ENCODE assay signal across 16 cellular contexts in the genomic region with DNA sequence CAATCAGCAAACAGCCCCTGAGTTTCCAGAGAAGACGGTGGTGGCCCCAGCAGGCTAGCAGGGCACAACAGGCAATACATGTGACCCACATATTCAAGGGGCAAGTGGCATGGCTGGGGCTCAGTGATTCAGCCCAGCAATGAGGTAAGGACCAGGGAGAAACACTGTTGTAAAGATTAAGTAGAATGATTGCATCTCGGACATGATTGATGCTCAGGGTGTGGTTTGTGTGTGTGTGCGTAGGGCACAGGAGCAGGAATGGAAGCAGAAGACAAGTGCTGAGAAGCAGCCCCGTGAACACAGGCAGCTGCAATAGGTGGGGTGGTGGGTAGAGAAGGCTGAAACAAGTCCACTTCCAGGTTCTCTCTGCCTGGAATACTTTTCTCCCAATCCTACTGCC. TPM values are rescaled to one million over a fixed set of nuclear protein-coding genes. Genes with fewer than 3 reads are reported as not detected.
DNase-seq lines count a peak whose midpoint lies in the region; ATAC-seq and TF ChIP-seq lines count a peak whose summit lies in the region.
"Had no signal": no experiment of that assay in that cellular context is flagged by ENCODE, and none has a peak within 500 bp of the region (broad histone marks: within the 10 kb centered on the region; RNA-seq: fewer than 3 reads in every experiment).

No MANE protein-coding gene starts in this region.

- ATAC-seq in CD8-positive, alpha-beta T cell = no peak
- ATAC-seq in activated naive CD8-positive, alpha-beta T cell treated with anti-CD3 and anti-CD28 coated beads, Interleukin-2, amount 10 ng/mL, durations not matched to agents 7 days and 5 days (ENCODE audit: low read depth) = no peak
- ATAC-seq in natural killer cell (no peak), WTC11 (no peak)
- ATAC-seq: foreskin keratinocyte had no signal

- H3K4me1 ChIP-seq in CD8-positive, alpha-beta T cell (ENCODE audit: insufficient read depth, low read length) = peaks cover 63% of the 10 kb centered on the region
- peaks cover 80% of the 10 kb centered on the region for H3K4me1 ChIP-seq in MM.1S (ENCODE audit: low read length)
- H3K4me1 ChIP-seq in sigmoid colon = no peaks in the 10 kb centered on the region

- no peaks in the 10 kb centered on the region for H3K9me3 Mint-ChIP-seq in CD8-positive, alpha-beta T cell
- H3K9me3 Mint-ChIP-seq in activated naive CD8-positive, alpha-beta T cell treated with anti-CD3 and anti-CD28 coated beads, Interleukin-2, amount 10 ng/mL, durations not matched to agents 7 days and 5 days = no peaks in the 10 kb centered on the region
- H3K9me3 Mint-ChIP-seq in natural killer cell (no peaks in the 10 kb centered on the region), WTC11 (no peaks in the 10 kb centered on the region)

- POLR2A ChIA-PET in CD8-positive, alpha-beta T cell (lab: Charles Lee) = interaction anchor here (1.4 kb wide), 1 partner anchor 15 kb away, joined by 3 read pairs; no protein-coding TSS in a partner anchor
- POLR2A ChIA-PET in activated naive CD8-positive, alpha-beta T cell treated with anti-CD3 and anti-CD28 coated beads, Interleukin-2, amount 10 ng/mL, durations not matched to agents 7 days and 5 days (lab: Charles Lee) = interaction anchor here (0.8 to 1.0 kb wide), 2 partner anchors 9 to 24 kb away, joined by 4 read pairs; no protein-coding TSS in a partner anchor
- POLR2A ChIA-PET in WTC11 (lab: Charles Lee) = no interaction called here

- H3K36me3 ChIP-seq in CD8-positive, alpha-beta T cell (ENCODE audit: insufficient read depth, low read length) = no peaks in the 10 kb centered on the region
- H3K36me3 ChIP-seq in MM.1S (replicated peaks; ENCODE audit: insufficient read depth, low read length) (no peaks in the 10 kb centered on the region), sigmoid colon (no peaks in the 10 kb centered on the region)
- H3K36me3 ChIP-seq: thoracic aorta had no signal

- TF ChIP-seq POLR2A in sigmoid colon (IDR thresholded peaks at IDR 0.05) = no peak

- H3K27me3 Mint-ChIP-seq in CD8-positive, alpha-beta T cell (ENCODE audit: low read depth) = no peaks in the 10 kb centered on the region
- H3K27me3 Mint-ChIP-seq in activated naive CD8-positive, alpha-beta T cell treated with anti-CD3 and anti-CD28 coated beads, Interleukin-2, amount 10 ng/mL, durations not matched to agents 7 days and 5 days = no peaks in the 10 kb centered on the region
- H3K27me3 Mint-ChIP-seq in natural killer cell (ENCODE audit: low read depth in 2 of 2) (no peaks in the 10 kb centered on the region), WTC11 (ENCODE audit: low read depth) (peaks cover 19% of the 10 kb centered on the region)

- intact Hi-C loops in CD8-positive, alpha-beta T cell (cut with DNase I, micrococcal nuclease) = loop anchor here (2.0 to 5.0 kb wide), 3 partner anchors 37 to 119 kb away; partner anchors contain the start of gene KLHL6 (in 1 of the 2)
- intact Hi-C loops in natural killer cell (cut with micrococcal nuclease) (no loop called here), sigmoid colon (cut with DNase I) (no loop called here)

- peaks cover 72% of the 10 kb centered on the region for H3K4me1 Mint-ChIP-seq in CD8-positive, alpha-beta T cell (ENCODE audit: low read depth)
- H3K4me1 Mint-ChIP-seq in activated naive CD8-positive, alpha-beta T cell treated with anti-CD3 and anti-CD28 coated beads, Interleukin-2, amount 10 ng/mL, durations not matched to agents 7 days and 5 days = peaks cover 51% of the 10 kb centered on the region
- H3K4me1 Mint-ChIP-seq in natural killer cell (peaks cover 51 to 52% of the 10 kb centered on the region in 2 donors), WTC11 (peaks cover 15% of the 10 kb centered on the region)

- WGBS in sigmoid colon, 2 donors = 63 to 70% methylated on average over 4 of the region's 4 CpGs

- no peaks in the 10 kb centered on the region for H3K9me3 ChIP-seq in CD8-positive, alpha-beta T cell (ENCODE audit: low read length)
- H3K9me3 ChIP-seq in MM.1S (replicated peaks; ENCODE audit: insufficient read depth, low read length) = no peaks in the 10 kb centered on the region
- H3K9me3 ChIP-seq in sigmoid colon = no peaks in the 10 kb centered on the region
- H3K9me3 ChIP-seq: SK-N-SH, thoracic aorta had no signal

- CTCF ChIA-PET in CD8-positive, alpha-beta T cell (lab: Charles Lee) = interaction anchor here (0.7 to 1.5 kb wide), 3 partner anchors 11 to 71 kb away, joined by 3 read pairs; partner anchors contain the start of gene KLHL6
- CTCF ChIA-PET in WTC11 (lab: Charles Lee) = interaction anchor here (1.2 kb wide), 1 partner anchor 77 kb away, joined by 3 read pairs; no protein-coding TSS in a partner anchor

- no peak for TF ChIP-seq CTCF in CD8-positive, alpha-beta T cell (IDR thresholded peaks at IDR 0.05)
- TF ChIP-seq CTCF in MM.1S (IDR thresholded peaks at IDR 0.05; ENCODE audit: low read length) (no peak), natural killer cell (IDR thresholded peaks at IDR 0.05) (no peak), sigmoid colon (IDR thresholded peaks at IDR 0.05) (no peak), WTC11 (IDR thresholded peaks at IDR 0.05) (no peak)

- no peak for TF ChIP-seq EP300 in sigmoid colon (IDR thresholded peaks at IDR 0.05)

- H3K9me2 ChIP-seq in MM.1S (replicated peaks; ENCODE audit: insufficient read depth, low read length) = no peaks in the 10 kb centered on the region
- H3K9me2 ChIP-seq: SK-N-SH had no signal

- peaks cover 87% of the 10 kb centered on the region for H3K79me2 ChIP-seq in MM.1S (ENCODE audit: low read length)

- H3K4me2 ChIP-seq in MM.1S (ENCODE audit: low read depth, low read length) = peak overlapping the region; percentile 89
- H3K4me2 ChIP-seq: SK-N-SH had no signal

- no peaks in the 10 kb centered on the region for H3K27me3 ChIP-seq in CD8-positive, alpha-beta T cell (ENCODE audit: insufficient read depth, low read length)
- H3K27me3 ChIP-seq in MM.1S (replicated peaks; ENCODE audit: insufficient read depth, low read length) (no peaks in the 10 kb centered on the region), sigmoid colon (no peaks in the 10 kb centered on the region)
- H3K27me3 ChIP-seq: foreskin keratinocyte had no signal

- H3K27ac Mint-ChIP-seq in CD8-positive, alpha-beta T cell = peak overlapping the region; percentile 88
- H3K27ac Mint-ChIP-seq in activated naive CD8-positive, alpha-beta T cell treated with anti-CD3 and anti-CD28 coated beads, Interleukin-2, amount 10 ng/mL, durations not matched to agents 7 days and 5 days = peak overlapping the region; percentile 69
- peak overlapping the region; percentile 81 to 83 for H3K27ac Mint-ChIP-seq in natural killer cell
- no peak overlapping the region for H3K27ac Mint-ChIP-seq in WTC11

- no peak overlapping the region for H2AFZ ChIP-seq in MM.1S (ENCODE audit: low read length)

- H3K36me3 Mint-ChIP-seq in CD8-positive, alpha-beta T cell = peaks cover 43% of the 10 kb centered on the region
- H3K36me3 Mint-ChIP-seq in activated naive CD8-positive, alpha-beta T cell treated with anti-CD3 and anti-CD28 coated beads, Interleukin-2, amount 10 ng/mL, durations not matched to agents 7 days and 5 days = peaks cover 21% of the 10 kb centered on the region
- H3K36me3 Mint-ChIP-seq in natural killer cell = no peaks in the 10 kb centered on the region
- H3K36me3 Mint-ChIP-seq in WTC11 = no peaks in the 10 kb centered on the region

- no peaks in the 10 kb centered on the region for H4K20me1 ChIP-seq in MM.1S (ENCODE audit: insufficient read depth, low read length)

- DNase-seq in CD8-positive, alpha-beta T cell = no peak
- no peak for DNase-seq in MM.1S
- no peak for DNase-seq in activated naive CD8-positive, alpha-beta T cell treated with anti-CD3 and anti-CD28 coated beads, Interleukin-2, amount 10 ng/mL, durations not matched to agents 7 days and 5 days
- DNase-seq in natural killer cell = no peak
- DNase-seq in COLO829 (ENCODE audit: low spot score) = no peak
- DNase-seq in sigmoid colon = no peak
- no peak for DNase-seq in WTC11 (ENCODE audit: low spot score)
- DNase-seq: amygdala, EL, foreskin keratinocyte, GM23248, SK-N-SH had no signal

- no peak overlapping the region for H3K4me3 ChIP-seq in CD8-positive, alpha-beta T cell (ENCODE audit: low read depth, low read length)
- H3K4me3 ChIP-seq in MM.1S (ENCODE audit: low read length) (0 out of 2 replicates have a peak overlapping the region, but pooled peaks have one; percentile 59), sigmoid colon (no peak overlapping the region)
- H3K4me3 ChIP-seq: GM23248, thoracic aorta had no signal

- H3F3A ChIP-seq in MM.1S (ENCODE audit: insufficient read depth, low read length) = peaks cover 64% of the 10 kb centered on the region

- peak overlapping the region; percentile 29 for H3K4me3 Mint-ChIP-seq in CD8-positive, alpha-beta T cell
- H3K4me3 Mint-ChIP-seq in activated naive CD8-positive, alpha-beta T cell treated with anti-CD3 and anti-CD28 coated beads, Interleukin-2, amount 10 ng/mL, durations not matched to agents 7 days and 5 days = peak overlapping the region; percentile 4
- H3K4me3 Mint-ChIP-seq in natural killer cell (no peak overlapping the region), WTC11 (no peak overlapping the region)

- H3K27ac ChIP-seq in CD8-positive, alpha-beta T cell (ENCODE audit: low read depth, low read length) = no peak overlapping the region
- H3K27ac ChIP-seq in MM.1S (ENCODE audit: low read length) (peak overlapping the region; percentile 94), sigmoid colon (no peak overlapping the region)
- H3K27ac ChIP-seq: foreskin keratinocyte, GM23248, thoracic aorta had no signal

- H3K9ac ChIP-seq in MM.1S (ENCODE audit: low read length) = peak overlapping the region; percentile 80
- H3K9ac ChIP-seq: GM23248, SK-N-SH had no signal

TF ChIP-seq in WTC11, 78 proteins besides CTCF, POLR2A, EP300 and RAD21 (continues in another document):
- TF ChIP-seq RELA (CRISPR knock-in tag; IDR thresholded peaks at IDR 0.05; ENCODE audit: borderline replicate concordance) (no peak), ZNF121 (CRISPR knock-in tag; IDR thresholded peaks at IDR 0.05) (no peak)

RNA-seq across cellular contexts. Expression of gene KLHL6, which starts 37.9 kb away (rescaled TPM):
- 10 to 100 TPM; 27.7 to 29.7 TPM for total RNA-seq in CD8-positive, alpha-beta T cell
- 10 to 100 TPM; 34.1 to 36.9 TPM for total RNA-seq in activated naive CD8-positive, alpha-beta T cell treated with anti-CD3 and anti-CD28 coated beads, Interleukin-2, amount 10 ng/mL, durations not matched to agents 7 days and 5 days
- total RNA-seq in natural killer cell (10 to 100 TPM; 10.9 to 17.3 (median 13.6) TPM), sigmoid colon (1 to 10 TPM in 3 of 4 donors, under 1 TPM in 1; 0.82 to 2.0 (median 1.4) TPM), WTC11 (2021) (0.11 to 0.23 TPM (median 0.18 TPM) in 3 replicates)
- polyA plus RNA-seq in sigmoid colon = 10 to 100 TPM in 1 of 3 donors, under 1 TPM in 2; under 0.01 to 10.3 (median 0.69) TPM
- total RNA-seq: GM23248, LHCN-M2, NCI-H460 had no signal
- polyA plus RNA-seq: GM23248, neural cell, SK-N-SH had no signal

Comparison
In these comparisons a context has a peak if more than half of its experiments do, and no peak if none do; other contexts are left out.
1. H3K4me3 Mint-ChIP-seq: peak in CD8-positive, alpha-beta T cell (single experiment) and activated naive CD8-positive, alpha-beta T cell treated with anti-CD3 and anti-CD28 coated beads, Interleukin-2, amount 10 ng/mL, durations not matched to agents 7 days and 5 days (single experiment); none in natural killer cell (single experiment) and WTC11 (single experiment).
2. intact Hi-C loops: an anchor here in CD8-positive, alpha-beta T cell (2.0 to 5.0 kb wide); none called in natural killer cell and sigmoid colon.